ENCODE assay signal across 8 cellular contexts in the genomic region with DNA sequence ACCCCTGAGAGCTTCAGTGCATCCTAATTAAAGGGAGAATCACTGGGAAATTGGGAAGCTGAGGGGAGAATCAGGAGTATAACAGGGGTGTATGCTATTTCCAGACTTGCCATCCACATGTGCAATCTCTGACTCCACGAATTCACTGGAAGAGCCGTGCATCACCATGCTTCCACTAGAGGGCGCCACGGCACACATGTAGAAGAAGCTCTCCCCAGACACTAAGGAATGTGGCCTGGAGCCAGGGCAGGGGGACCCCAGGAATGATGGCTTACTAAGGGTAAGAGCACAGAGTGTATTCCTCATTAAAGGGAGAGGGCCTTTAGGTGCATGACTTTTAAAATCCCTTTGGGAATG.
DNase-seq lines count a peak whose midpoint lies in the region; ATAC-seq, FAIRE-seq and TF ChIP-seq lines count a peak whose summit lies in the region.

No MANE protein-coding gene starts in this region.

- ATAC-seq in GM19023 (IDR thresholded peaks at IDR 0.05; ENCODE audit: unreplicated experiment) = no peak
- no peak for ATAC-seq in HG03439 (IDR thresholded peaks at IDR 0.05; ENCODE audit: unreplicated experiment)

- no peak overlapping the region for H3K4me2 ChIP-seq in astrocyte (ENCODE audit: low read length)

- no peaks in the 10 kb centered on the region for H3K36me3 ChIP-seq in astrocyte (ENCODE audit: insufficient read depth, low read length)
- no peaks in the 10 kb centered on the region for H3K36me3 ChIP-seq in small intestine (ENCODE audit: control insufficient read depth in 2 of 2, insufficient read depth in 2 of 2, low read length in 2 of 2)

- no peaks in the 10 kb centered on the region for H3K36me3 Mint-ChIP-seq in astrocyte (ENCODE audit: low read depth, unreplicated experiment)

- H3K9me3 Mint-ChIP-seq in astrocyte (ENCODE audit: unreplicated experiment) = no peaks in the 10 kb centered on the region

- peaks cover 17% of the 10 kb centered on the region for H3K4me1 ChIP-seq in astrocyte (ENCODE audit: insufficient read depth, low read length)
- no peaks in the 10 kb centered on the region for H3K4me1 ChIP-seq in small intestine (ENCODE audit: control insufficient read depth in 2 of 2, insufficient read depth in 1 of 2, low read depth in 1 of 2, low read length in 1 of 2)

- H3K27me3 ChIP-seq in astrocyte (ENCODE audit: insufficient read depth, low read length) (no peaks in the 10 kb centered on the region), small intestine (ENCODE audit: control insufficient read depth in 2 of 2, insufficient read depth in 2 of 2, low read length in 2 of 2) (no peaks in the 10 kb centered on the region)

- 1 to 4% (median 2%) methylated on average over 4 of the region's 4 CpGs for WGBS in small intestine, 3 donors

- peaks cover 9% of the 10 kb centered on the region for H3K27me3 Mint-ChIP-seq in astrocyte (ENCODE audit: low read depth, unreplicated experiment)

- no peak overlapping the region for H3K4me3 Mint-ChIP-seq in astrocyte (ENCODE audit: unreplicated experiment)

- H3K79me2 ChIP-seq in astrocyte (ENCODE audit: insufficient read depth, low read length) = no peaks in the 10 kb centered on the region

- peaks cover 19% of the 10 kb centered on the region for H3K4me1 Mint-ChIP-seq in astrocyte (ENCODE audit: low read depth, unreplicated experiment)

- no peak overlapping the region for H2AFZ ChIP-seq in astrocyte (ENCODE audit: low read depth, low read length)

- peak; percentile 95 for TF ChIP-seq CTCF in astrocyte (IDR thresholded peaks at IDR 0.05; ENCODE audit: insufficient read depth, low read depth, low read length)

- H3K4me3 ChIP-seq in astrocyte (ENCODE audit: insufficient read depth, low read depth, low read length) (no peak overlapping the region), small intestine (ENCODE audit: low read depth in 1 of 2, low read length in 2 of 2) (no peak overlapping the region)

- H3K27ac ChIP-seq in astrocyte (ENCODE audit: low read depth, low read length) (no peak overlapping the region), small intestine (ENCODE audit: low read depth in 1 of 2, low read length in 1 of 2) (no peak overlapping the region)

- peak; percentile 75 for DNase-seq in G401 (ENCODE audit: low spot score)
- DNase-seq in LHCN-M2 (ENCODE audit: low read depth) = peak; percentile 81
- DNase-seq in SKM-1 (lab: John Stamatoyannopoulos, UW; ENCODE audit: unreplicated experiment) = peak; percentile 20
- DNase-seq in astrocyte (ENCODE audit: low read depth) = peak; percentile 38
- DNase-seq in hypothalamus (lab: John Stamatoyannopoulos, UW) = peak in 31 of 51 donors; percentile 2 to 63 (median 25)
- peak; percentile 63 for DNase-seq in small intestine

- in situ Hi-C loops in G401 (cut with HindIII; ENCODE audit: low sequenced_read_pairs) = no loop called here

- FAIRE-seq in astrocyte (lab: Jason Lieb, UNC) (no peak), small intestine (lab: Jason Lieb, UNC) (no peak)

- no peak overlapping the region for H3K9ac ChIP-seq in astrocyte (ENCODE audit: low read length)

- H3K9me3 ChIP-seq in astrocyte (ENCODE audit: insufficient read depth, low read depth, low read length) (no peaks in the 10 kb centered on the region), small intestine (ENCODE audit: control insufficient read depth, low read depth) (no peaks in the 10 kb centered on the region)

- H3K27ac Mint-ChIP-seq in astrocyte (ENCODE audit: unreplicated experiment) = no peak overlapping the region

- no peaks in the 10 kb centered on the region for H4K20me1 ChIP-seq in astrocyte (ENCODE audit: insufficient read depth, low read length)

Comparison
In these comparisons a context has a peak if more than half of its experiments do, and no peak if none do; other contexts are left out.
1. DNase-seq: peak in every context shown above with its lines; median percentile 81 in LHCN-M2; 75 in G401; 63 in small intestine; 38 in astrocyte; 25 in hypothalamus; 20 in SKM-1.